In genomic region chr12:85385406-85385805, GRCh38 we compare ENCODE assay signal across 18 cellular contexts.
A peak's percentile ranks its signal among the peaks of the same experiment; 100 is the strongest.
DNase-seq lines count a peak whose midpoint lies in the region; ATAC-seq and FAIRE-seq lines count a peak whose summit lies in the region.
"Had no signal": no experiment of that assay in that cellular context is flagged by ENCODE, and none has a peak within 500 bp of the region (broad histone marks: within the 10 kb centered on the region; RNA-seq: fewer than 3 reads in every experiment).

No MANE protein-coding gene starts in this region.

- no peaks in the 10 kb centered on the region for H3K4me1 Mint-ChIP-seq in stimulated activated memory B cell treated with anti-CD40 and anti-IgM and Interleukin-4, amounts not matched to agents 10 μg/mL and 1 μg/mL and 100 μg/mL, for 72 hours

- no peak for ATAC-seq in GM18867 (IDR thresholded peaks at IDR 0.05; ENCODE audit: unreplicated experiment)
- no peak for ATAC-seq in stimulated activated memory B cell treated with anti-CD40 and anti-IgM and Interleukin-4, amounts not matched to agents 10 μg/mL and 1 μg/mL and 100 μg/mL, for 72 hours
- ATAC-seq: HCT116 had no signal

- peak; percentile 9 for FAIRE-seq in islet of Langerhans (lab: Jason Lieb, UNC)
- FAIRE-seq: D721Med had no signal

- no peaks in the 10 kb centered on the region for H3K9me3 Mint-ChIP-seq in stimulated activated memory B cell treated with anti-CD40 and anti-IgM and Interleukin-4, amounts not matched to agents 10 μg/mL and 1 μg/mL and 100 μg/mL, for 72 hours
- H3K9me3 Mint-ChIP-seq: CD4-positive, alpha-beta T cell had no signal

- H3K27ac Mint-ChIP-seq in stimulated activated memory B cell treated with anti-CD40 and anti-IgM and Interleukin-4, amounts not matched to agents 10 μg/mL and 1 μg/mL and 100 μg/mL, for 72 hours = no peak overlapping the region
- H3K27ac Mint-ChIP-seq: CD4-positive, alpha-beta T cell; HFFc6 had no signal

- H3K4me3 Mint-ChIP-seq in stimulated activated memory B cell treated with anti-CD40 and anti-IgM and Interleukin-4, amounts not matched to agents 10 μg/mL and 1 μg/mL and 100 μg/mL, for 72 hours = no peak overlapping the region
- H3K4me3 Mint-ChIP-seq: CD4-positive, alpha-beta T cell; HFFc6 had no signal

- peak; percentile 36 for DNase-seq in DMS53 (lab: John Stamatoyannopoulos, UW)
- DNase-seq in DMS53 treated with DMSO at 0.1 percent for 48 hours (lab: John Stamatoyannopoulos, UW; ENCODE audit: unreplicated experiment) = peak; percentile 31
- DNase-seq in brain pericyte (ENCODE audit: low read depth, low spot score) = peak; percentile 20
- DNase-seq in NOMO-1 treated with dmso at 0.1 percent for 144 hours (lab: John Stamatoyannopoulos, UW; ENCODE audit: unreplicated experiment) = no peak
- DNase-seq: ACHN; AML-193; Caco-2; CD4-positive, alpha-beta T cell; DMS79 treated with DMSO at 0.1 percent for 48 hours; GF-D8; GOT3; H7; HFFc6 had no signal

- no peaks in the 10 kb centered on the region for H3K27me3 Mint-ChIP-seq in stimulated activated memory B cell treated with anti-CD40 and anti-IgM and Interleukin-4, amounts not matched to agents 10 μg/mL and 1 μg/mL and 100 μg/mL, for 72 hours
- H3K27me3 Mint-ChIP-seq: CD4-positive, alpha-beta T cell had no signal

- no peaks in the 10 kb centered on the region for H3K36me3 Mint-ChIP-seq in stimulated activated memory B cell treated with anti-CD40 and anti-IgM and Interleukin-4, amounts not matched to agents 10 μg/mL and 1 μg/mL and 100 μg/mL, for 72 hours
